17 cellular contexts compared by ENCODE assay signal in genomic region chr19:40701758-40702157, GRCh38.
"Had no signal": no experiment of that assay in that cellular context is flagged by ENCODE, and none has a peak within 500 bp of the region (broad histone marks: within the 10 kb centered on the region; RNA-seq: fewer than 3 reads in every experiment).

No MANE protein-coding gene starts in this region.

- H3K4me1 ChIP-seq: colonic mucosa, foreskin keratinocyte, neural progenitor cell, thyroid gland had no signal

- H3K9me3 ChIP-seq: colonic mucosa, heart left ventricle, ovary, thyroid gland had no signal

- H3K9me3 Mint-ChIP-seq: endodermal cell; neural progenitor cell; stimulated activated naive B cell treated with anti-CD40 and anti-IgM and Interleukin-4, amounts not matched to agents 10 μg/mL and 1 μg/mL and 100 μg/mL, for 72 hours; stimulated activated naive CD8-positive, alpha-beta T cell treated with anti-CD3 and anti-CD28 coated beads, Interleukin-15, amount 100 ng/mL, for 72 hours; type B pancreatic cell had no signal

- H3K4me1 Mint-ChIP-seq: stimulated activated naive B cell treated with anti-CD40 and anti-IgM and Interleukin-4, amounts not matched to agents 10 μg/mL and 1 μg/mL and 100 μg/mL, for 72 hours; stimulated activated naive CD8-positive, alpha-beta T cell treated with anti-CD3 and anti-CD28 coated beads, Interleukin-15, amount 100 ng/mL, for 72 hours had no signal

- H3K27me3 Mint-ChIP-seq: naive B cell; stimulated activated naive B cell treated with anti-CD40 and anti-IgM and Interleukin-4, amounts not matched to agents 10 μg/mL and 1 μg/mL and 100 μg/mL, for 72 hours; stimulated activated naive CD8-positive, alpha-beta T cell treated with anti-CD3 and anti-CD28 coated beads, Interleukin-15, amount 100 ng/mL, for 72 hours; type B pancreatic cell had no signal

- H3K4me3 ChIP-seq: colonic mucosa, heart left ventricle, lung, neural progenitor cell, ovary, thyroid gland had no signal

- H3K4me3 Mint-ChIP-seq: endodermal cell; naive B cell; stimulated activated naive B cell treated with anti-CD40 and anti-IgM and Interleukin-4, amounts not matched to agents 10 μg/mL and 1 μg/mL and 100 μg/mL, for 72 hours; stimulated activated naive CD8-positive, alpha-beta T cell treated with anti-CD3 and anti-CD28 coated beads, Interleukin-15, amount 100 ng/mL, for 72 hours; type B pancreatic cell had no signal

- ATAC-seq: stimulated activated naive B cell treated with anti-CD40 and anti-IgM and Interleukin-4, amounts not matched to agents 10 μg/mL and 1 μg/mL and 100 μg/mL, for 72 hours; stimulated activated naive CD8-positive, alpha-beta T cell treated with anti-CD3 and anti-CD28 coated beads, Interleukin-15, amount 100 ng/mL, for 72 hours had no signal

- H3K27me3 ChIP-seq: colonic mucosa, foreskin keratinocyte, heart left ventricle, neural progenitor cell, ovary, thyroid gland had no signal

- H3K27ac ChIP-seq: colonic mucosa, foreskin keratinocyte, neural progenitor cell, ovary, thyroid gland had no signal

- H3K9ac ChIP-seq: neural progenitor cell had no signal

- H3K36me3 ChIP-seq: neural progenitor cell, ovary had no signal

- H3K27ac Mint-ChIP-seq: stimulated activated naive B cell treated with anti-CD40 and anti-IgM and Interleukin-4, amounts not matched to agents 10 μg/mL and 1 μg/mL and 100 μg/mL, for 72 hours; type B pancreatic cell had no signal

- DNase-seq: colonic mucosa; dermis blood vessel endothelial cell; effector CD4-positive, alpha-beta T cell; foreskin keratinocyte; midbrain; naive B cell; ovary; stimulated activated CD4-positive, alpha-beta T cell treated with anti-CD3 and anti-CD28 coated beads, Interleukin-4, amount 100 ng/mL, for 1 hour; stimulated activated CD8-positive, alpha-beta memory T cell treated with anti-CD3 and anti-CD28 coated beads, Interleukin-4, amount 100 ng/mL, for 48 hours; stimulated activated naive B cell treated with anti-CD40 and anti-IgM and Interleukin-4, amounts not matched to agents 10 μg/mL and 1 μg/mL and 100 μg/mL, for 72 hours; stimulated activated naive CD8-positive, alpha-beta T cell treated with anti-CD3 and anti-CD28 coated beads, Interleukin-15, amount 100 ng/mL, for 72 hours; thyroid gland had no signal
